ENCODE assay signal across 11 cellular contexts in genomic region chr1:24470607-24471006, GRCh38.
"Had no signal": no experiment of that assay in that cellular context is flagged by ENCODE, and none has a peak within 500 bp of the region (broad histone marks: within the 10 kb centered on the region; RNA-seq: fewer than 3 reads in every experiment).

No MANE protein-coding gene starts in this region.

- H3K27ac Mint-ChIP-seq: activated CD4-positive, alpha-beta T cell treated with anti-CD3 and anti-CD28 coated beads for 36 hours; natural killer cell treated with Interleukin-12 subunit alpha and Interleukin-12 subunit beta and Interleukin-15 and Interleukin-18, amount 100 ng/mL, for 72 hours; stimulated activated memory B cell treated with anti-CD40 and anti-IgM and Interleukin-4, amounts not matched to agents 10 μg/mL and 1 μg/mL and 100 μg/mL, for 72 hours; WTC11 had no signal

- DNase-seq: activated CD4-positive, alpha-beta T cell treated with anti-CD3 and anti-CD28 coated beads for 36 hours; activated CD4-positive, alpha-beta T cell treated with anti-CD3 and anti-CD28 coated beads, Interleukin-2, amount 50 U/mL, for 48 hours; activated effector memory CD4-positive, alpha-beta T cell treated with Interleukin-2 at 50 U/mL for 16 hours; activated naive CD4-positive, alpha-beta T cell treated with anti-CD3 and anti-CD28 coated beads, Interleukin-2, amount 50 U/mL, for 16 hours; sigmoid colon; stimulated activated CD4-positive, alpha-beta T cell treated with anti-CD3 and anti-CD28 coated beads, Interleukin-4, amount 100 ng/mL, for 4 hours; T-helper 1 cell; upper lobe of left lung had no signal

- H3K9me3 Mint-ChIP-seq: natural killer cell treated with Interleukin-12 subunit alpha and Interleukin-12 subunit beta and Interleukin-15 and Interleukin-18, amount 100 ng/mL, for 72 hours; stimulated activated memory B cell treated with anti-CD40 and anti-IgM and Interleukin-4, amounts not matched to agents 10 μg/mL and 1 μg/mL and 100 μg/mL, for 72 hours had no signal

- ATAC-seq: activated CD4-positive, alpha-beta T cell treated with anti-CD3 and anti-CD28 coated beads for 36 hours; natural killer cell treated with Interleukin-12 subunit alpha and Interleukin-12 subunit beta and Interleukin-15 and Interleukin-18, amount 100 ng/mL, for 72 hours; stimulated activated memory B cell treated with anti-CD40 and anti-IgM and Interleukin-4, amounts not matched to agents 10 μg/mL and 1 μg/mL and 100 μg/mL, for 72 hours; WTC11 had no signal

- H3K27me3 Mint-ChIP-seq: activated CD4-positive, alpha-beta T cell treated with anti-CD3 and anti-CD28 coated beads for 36 hours; natural killer cell treated with Interleukin-12 subunit alpha and Interleukin-12 subunit beta and Interleukin-15 and Interleukin-18, amount 100 ng/mL, for 72 hours; stimulated activated memory B cell treated with anti-CD40 and anti-IgM and Interleukin-4, amounts not matched to agents 10 μg/mL and 1 μg/mL and 100 μg/mL, for 72 hours had no signal

- H3K36me3 Mint-ChIP-seq: natural killer cell treated with Interleukin-12 subunit alpha and Interleukin-12 subunit beta and Interleukin-15 and Interleukin-18, amount 100 ng/mL, for 72 hours had no signal

- H3K4me3 Mint-ChIP-seq: activated CD4-positive, alpha-beta T cell treated with anti-CD3 and anti-CD28 coated beads for 36 hours; natural killer cell treated with Interleukin-12 subunit alpha and Interleukin-12 subunit beta and Interleukin-15 and Interleukin-18, amount 100 ng/mL, for 72 hours; stimulated activated memory B cell treated with anti-CD40 and anti-IgM and Interleukin-4, amounts not matched to agents 10 μg/mL and 1 μg/mL and 100 μg/mL, for 72 hours; WTC11 had no signal
